2 cellular contexts compared by ENCODE assay signal in the genomic region with DNA sequence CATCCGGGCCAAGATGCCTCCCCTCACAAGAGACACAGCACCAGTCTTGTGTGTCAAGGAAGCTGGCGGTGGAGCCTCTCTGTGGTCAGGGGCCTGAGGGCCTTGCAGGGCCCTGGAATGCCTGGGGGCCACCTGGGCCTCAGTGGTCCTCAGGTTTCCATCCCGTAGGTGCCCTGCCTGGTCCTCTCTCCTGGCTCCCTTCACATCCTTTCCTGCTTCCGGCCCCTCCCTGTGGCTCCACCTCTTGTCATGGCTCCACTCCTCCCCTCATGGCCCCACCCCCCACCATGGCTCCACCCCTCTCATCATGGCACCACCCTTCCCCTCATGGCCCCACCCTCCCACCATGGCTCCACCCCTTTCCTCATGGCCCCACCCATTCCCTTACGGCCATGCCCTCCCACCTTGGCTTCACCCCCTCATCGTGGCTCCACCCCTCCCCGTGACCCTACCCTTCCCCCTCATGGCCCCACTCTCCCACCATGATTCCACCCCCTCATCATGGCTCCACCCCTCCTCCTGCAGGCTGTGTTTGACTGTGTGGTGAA.
TF ChIP-seq lines count a peak whose summit lies in the region.

No MANE protein-coding gene starts in this region.

TF ChIP-seq in HEK293T, 16 proteins besides CTCF, POLR2A, EP300 and RAD21 (continued from another document):
- TF ChIP-seq SUZ12 (IDR thresholded peaks at IDR 0.05) (no peak), BHLHE40 (IDR thresholded peaks at IDR 0.05; ENCODE audit: borderline replicate concordance) (no peak), FOXM1 (IDR thresholded peaks at IDR 0.05; ENCODE audit: borderline replicate concordance) (no peak), ARNT (IDR thresholded peaks at IDR 0.05) (no peak), ZNF384 (IDR thresholded peaks at IDR 0.05) (no peak), L3MBTL2 (conservative IDR thresholded peaks at IDR 0.05) (no peak), LEF1 (IDR thresholded peaks at IDR 0.05; ENCODE audit: borderline replicate concordance) (no peak), FOXA1 (IDR thresholded peaks at IDR 0.05) (no peak), FOXK2 (IDR thresholded peaks at IDR 0.05) (no peak), SP1 (IDR thresholded peaks at IDR 0.05) (no peak), NFRKB (IDR thresholded peaks at IDR 0.05) (no peak), ELF4 (IDR thresholded peaks at IDR 0.05) (no peak), HDGF (IDR thresholded peaks at IDR 0.05; ENCODE audit: borderline replicate concordance) (no peak)
- TF ChIP-seq, protein P1, sequence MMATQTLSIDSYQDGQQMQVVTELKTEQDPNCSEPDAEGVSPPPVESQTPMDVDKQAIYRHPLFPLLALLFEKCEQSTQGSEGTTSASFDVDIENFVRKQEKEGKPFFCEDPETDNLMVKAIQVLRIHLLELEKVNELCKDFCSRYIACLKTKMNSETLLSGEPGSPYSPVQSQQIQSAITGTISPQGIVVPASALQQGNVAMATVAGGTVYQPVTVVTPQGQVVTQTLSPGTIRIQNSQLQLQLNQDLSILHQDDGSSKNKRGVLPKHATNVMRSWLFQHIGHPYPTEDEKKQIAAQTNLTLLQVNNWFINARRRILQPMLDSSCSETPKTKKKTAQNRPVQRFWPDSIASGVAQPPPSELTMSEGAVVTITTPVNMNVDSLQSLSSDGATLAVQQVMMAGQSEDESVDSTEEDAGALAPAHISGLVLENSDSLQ (IDR thresholded peaks at IDR 0.05): no peak

TF ChIP-seq in K562, 482 proteins besides CTCF, POLR2A, EP300 and RAD21:
- TF ChIP-seq, protein P2, sequence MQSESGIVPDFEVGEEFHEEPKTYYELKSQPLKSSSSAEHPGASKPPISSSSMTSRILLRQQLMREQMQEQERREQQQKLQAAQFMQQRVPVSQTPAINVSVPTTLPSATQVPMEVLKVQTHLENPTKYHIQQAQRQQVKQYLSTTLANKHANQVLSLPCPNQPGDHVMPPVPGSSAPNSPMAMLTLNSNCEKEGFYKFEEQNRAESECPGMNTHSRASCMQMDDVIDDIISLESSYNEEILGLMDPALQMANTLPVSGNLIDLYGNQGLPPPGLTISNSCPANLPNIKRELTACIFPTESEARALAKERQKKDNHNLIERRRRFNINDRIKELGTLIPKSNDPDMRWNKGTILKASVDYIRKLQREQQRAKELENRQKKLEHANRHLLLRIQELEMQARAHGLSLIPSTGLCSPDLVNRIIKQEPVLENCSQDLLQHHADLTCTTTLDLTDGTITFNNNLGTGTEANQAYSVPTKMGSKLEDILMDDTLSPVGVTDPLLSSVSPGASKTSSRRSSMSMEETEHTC (IDR thresholded peaks at IDR 0.05): no peak
- TF ChIP-seq EGR1 (conservative IDR thresholded peaks at IDR 0.05): peak; percentile 68
- TF ChIP-seq ARID3B (CRISPR knock-in tag; IDR thresholded peaks at IDR 0.05; ENCODE audit: borderline replicate concordance): no peak
- TF ChIP-seq, protein P3, sequence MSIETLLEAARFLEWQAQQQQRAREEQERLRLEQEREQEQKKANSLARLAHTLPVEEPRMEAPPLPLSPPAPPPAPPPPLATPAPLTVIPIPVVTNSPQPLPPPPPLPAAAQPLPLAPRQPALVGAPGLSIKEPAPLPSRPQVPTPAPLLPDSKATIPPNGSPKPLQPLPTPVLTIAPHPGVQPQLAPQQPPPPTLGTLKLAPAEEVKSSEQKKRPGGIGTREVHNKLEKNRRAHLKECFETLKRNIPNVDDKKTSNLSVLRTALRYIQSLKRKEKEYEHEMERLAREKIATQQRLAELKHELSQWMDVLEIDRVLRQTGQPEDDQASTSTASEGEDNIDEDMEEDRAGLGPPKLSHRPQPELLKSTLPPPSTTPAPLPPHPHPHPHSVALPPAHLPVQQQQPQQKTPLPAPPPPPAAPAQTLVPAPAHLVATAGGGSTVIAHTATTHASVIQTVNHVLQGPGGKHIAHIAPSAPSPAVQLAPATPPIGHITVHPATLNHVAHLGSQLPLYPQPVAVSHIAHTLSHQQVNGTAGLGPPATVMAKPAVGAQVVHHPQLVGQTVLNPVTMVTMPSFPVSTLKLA (conservative IDR thresholded peaks at IDR 0.05): no peak
- TF ChIP-seq ZNF655 (CRISPR knock-in tag; IDR thresholded peaks at IDR 0.05): no peak
- no peak for TF ChIP-seq POLR2B (IDR thresholded peaks at IDR 0.05; ENCODE audit: low read depth, partially characterized antibody)
- TF ChIP-seq E2F8 (IDR thresholded peaks at IDR 0.05; ENCODE audit: low read depth, partially characterized antibody): no peak
- TF ChIP-seq YY1 (IDR thresholded peaks at IDR 0.05; ENCODE audit: borderline replicate concordance in 1 of 3, control insufficient read depth in 1 of 3, extremely low read depth in 1 of 3, insufficient read depth in 3 of 3, insufficient read length in 1 of 3, insufficient replicate concordance in 2 of 3, low read depth in 1 of 3, low read length in 2 of 3): peak in 1 of 3 experiments; percentile 18
- no peak for TF ChIP-seq SMAD1 (IDR thresholded peaks at IDR 0.05; ENCODE audit: low read depth, low read length, partially characterized antibody)
